ENCODE assay signal across 8 cellular contexts in genomic region chr6:108115598-108116058, GRCh38. TPM values are rescaled to one million over a fixed set of nuclear protein-coding genes. Genes with fewer than 3 reads are reported as not detected.
DNase-seq lines count a peak whose midpoint lies in the region; ATAC-seq and TF ChIP-seq lines count a peak whose summit lies in the region.

No MANE protein-coding gene starts in this region.

- no peaks in the 10 kb centered on the region for H3K9me3 ChIP-seq in thoracic aorta
- H3K9me3 ChIP-seq in uterus, result no peaks in the 10 kb centered on the region

- in situ Hi-C loops in astrocyte of the cerebellum (cut with HindIII; ENCODE audit: low sequenced_read_pairs), result loop anchor here (10.0 kb wide), 1 partner anchor 379 kb away; no protein-coding TSS in a partner anchor

- ATAC-seq in thoracic aorta (ENCODE audit: insufficient number of reproducible peaks, low FRiP score, low read depth), result peak; percentile 68

- peaks cover 46% of the 10 kb centered on the region for H3K4me1 Mint-ChIP-seq in activated naive CD4-positive, alpha-beta T cell treated with anti-CD3 and anti-CD28 coated beads for 36 hours (ENCODE audit: low read depth)

- no peak for TF ChIP-seq POLR2A in uterus (IDR thresholded peaks at IDR 0.05)

- no peak for DNase-seq in activated naive CD4-positive, alpha-beta T cell treated with anti-CD3 and anti-CD28 coated beads for 36 hours
- no peak for DNase-seq in activated naive CD4-positive, alpha-beta T cell treated with anti-CD3 and anti-CD28 coated beads, Interleukin-2, amount 50 U/mL, for 16 hours
- peak; percentile 13 for DNase-seq in NCI-H1105 treated with DMSO at 0.1 percent for 48 hours (lab: John Stamatoyannopoulos, UW)
- DNase-seq in astrocyte of the cerebellum (ENCODE audit: low read depth), result no peak
- peak; percentile 55 for DNase-seq in kidney tubule cell (ENCODE audit: low spot score)
- no peak for DNase-seq in thoracic aorta (ENCODE audit: low spot score)
- no peak for DNase-seq in GOT3 (lab: John Stamatoyannopoulos, UW)
- no peak for DNase-seq in uterus

- H3K4me3 ChIP-seq in astrocyte of the cerebellum (ENCODE audit: low read depth, low read length) (no peak overlapping the region), thoracic aorta (peak overlapping the region; percentile 73), uterus (no peak overlapping the region)

- CTCF ChIA-PET in activated naive CD4-positive, alpha-beta T cell treated with anti-CD3 and anti-CD28 coated beads for 36 hours (lab: Charles Lee), result interaction anchor here (1.0 to 1.8 kb wide), 6 partner anchors 11 to 377 kb away, joined by 3 to 6 read pairs (median 4); no protein-coding TSS in a partner anchor

- peaks cover 87% of the 10 kb centered on the region for H3K27me3 Mint-ChIP-seq in activated naive CD4-positive, alpha-beta T cell treated with anti-CD3 and anti-CD28 coated beads for 36 hours (ENCODE audit: low read depth)

- H3K4me3 Mint-ChIP-seq in activated naive CD4-positive, alpha-beta T cell treated with anti-CD3 and anti-CD28 coated beads for 36 hours, result peak overlapping the region; percentile 72

- no peaks in the 10 kb centered on the region for H3K9me3 Mint-ChIP-seq in activated naive CD4-positive, alpha-beta T cell treated with anti-CD3 and anti-CD28 coated beads for 36 hours

- TF ChIP-seq CTCF in astrocyte of the cerebellum (IDR thresholded peaks at IDR 0.05; ENCODE audit: low read depth, low read length, missing control alignments) (peak; percentile 56), thoracic aorta (IDR thresholded peaks at IDR 0.05) (no peak), uterus (IDR thresholded peaks at IDR 0.05) (no peak)

- no peaks in the 10 kb centered on the region for H3K36me3 ChIP-seq in thoracic aorta
- H3K36me3 ChIP-seq in uterus, result no peaks in the 10 kb centered on the region

- no peak overlapping the region for H3K27ac Mint-ChIP-seq in activated naive CD4-positive, alpha-beta T cell treated with anti-CD3 and anti-CD28 coated beads for 36 hours

- no peak overlapping the region for H3K27ac ChIP-seq in thoracic aorta
- no peak overlapping the region for H3K27ac ChIP-seq in uterus

- peaks cover 20% of the 10 kb centered on the region for H3K27me3 ChIP-seq in thoracic aorta (replicated peaks; ENCODE audit: insufficient read depth)
- H3K27me3 ChIP-seq in uterus, result peaks cover 15 to 16% of the 10 kb centered on the region in 2 donors

- H3K4me1 ChIP-seq in thoracic aorta (ENCODE audit: control insufficient read depth in 1 of 2, low read depth in 2 of 2), result peaks cover 26 to 50% of the 10 kb centered on the region in 2 donors
- peaks cover 0 to 18% of the 10 kb centered on the region in 2 donors for H3K4me1 ChIP-seq in uterus

- no peaks in the 10 kb centered on the region for H3K36me3 Mint-ChIP-seq in activated naive CD4-positive, alpha-beta T cell treated with anti-CD3 and anti-CD28 coated beads for 36 hours (ENCODE audit: low read depth)

- intact Hi-C loops in activated naive CD4-positive, alpha-beta T cell treated with anti-CD3 and anti-CD28 coated beads for 36 hours (cut with micrococcal nuclease), result loop anchor here (1.0 to 5.0 kb wide), 5 partner anchors 48 to 667 kb away; partner anchors contain the start of gene SNX3
- intact Hi-C loops in uterus (cut with DNase I; ENCODE audit: low total_unique reads), result loop anchor here (10.0 kb wide), 1 partner anchor 409 kb away; no protein-coding TSS in a partner anchor

RNA-seq across cellular contexts. Expression of gene OSTM1, which starts 41.1 kb away (rescaled TPM):
- total RNA-seq in activated naive CD4-positive, alpha-beta T cell treated with anti-CD3 and anti-CD28 coated beads for 36 hours, result 1 to 10 TPM; 7.1 to 7.5 TPM
- 100 to 1,000 TPM; 114 to 116 TPM for total RNA-seq in thoracic aorta
- total RNA-seq in uterus, result 10 to 100 TPM; 26.2 to 92.5 (median 53.7) TPM

RNA-seq across cellular contexts. Expression of gene NR2E1, which starts 50.2 kb away (rescaled TPM):
- not detected for total RNA-seq in activated naive CD4-positive, alpha-beta T cell treated with anti-CD3 and anti-CD28 coated beads for 36 hours
- total RNA-seq in thoracic aorta (not detected), uterus (not detected)

Comparison
In these comparisons a context has a peak if more than half of its experiments do, and no peak if none do; other contexts are left out.
1. DNase-seq: peak in NCI-H1105 treated with DMSO at 0.1 percent for 48 hours (single experiment) and kidney tubule cell (single experiment); none in activated naive CD4-positive, alpha-beta T cell treated with anti-CD3 and anti-CD28 coated beads for 36 hours (single experiment), activated naive CD4-positive, alpha-beta T cell treated with anti-CD3 and anti-CD28 coated beads, Interleukin-2, amount 50 U/mL, for 16 hours (single experiment), astrocyte of the cerebellum (single experiment), thoracic aorta (single experiment), GOT3 (single experiment) and uterus (0 of 2).